Comparison of ENCODE assay signal across 19 cellular contexts in the genomic region with DNA sequence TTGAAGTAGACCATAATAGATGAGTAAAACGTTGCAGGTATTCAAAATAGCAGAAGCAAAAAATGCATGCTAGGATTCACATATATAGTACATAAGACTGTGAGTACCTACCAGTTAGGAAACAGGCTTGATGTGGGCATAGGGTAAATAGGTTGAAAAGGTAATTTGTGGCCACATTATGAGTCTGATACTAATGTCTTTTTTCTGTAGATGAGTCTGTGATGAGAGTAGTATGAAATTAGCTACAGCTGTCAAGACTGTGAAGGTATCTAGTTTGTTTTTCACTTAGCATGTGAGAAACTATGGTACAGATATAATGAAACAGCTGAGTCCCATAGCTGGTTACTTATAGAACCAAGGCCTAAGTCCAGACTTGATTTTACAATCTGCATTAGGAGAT. TPM values are rescaled to one million over a fixed set of nuclear protein-coding genes. Genes with fewer than 3 reads are reported as not detected.
A peak's percentile ranks its signal among the peaks of the same experiment; 100 is the strongest.
DNase-seq lines count a peak whose midpoint lies in the region; ATAC-seq, FAIRE-seq and TF ChIP-seq lines count a peak whose summit lies in the region.
"Had no signal": no experiment of that assay in that cellular context is flagged by ENCODE, and none has a peak within 500 bp of the region (broad histone marks: within the 10 kb centered on the region; RNA-seq: fewer than 3 reads in every experiment).

No MANE protein-coding gene starts in this region.

- H3K27me3 Mint-ChIP-seq in activated T-cell treated with anti-CD3 and anti-CD28 coated beads, Interleukin-2, amount 50 U/mL, for 24 hours = no peaks in the 10 kb centered on the region
- no peaks in the 10 kb centered on the region for H3K27me3 Mint-ChIP-seq in CD4-positive, CD25-positive, alpha-beta regulatory T cell
- H3K27me3 Mint-ChIP-seq in activated B cell treated with CpG ODN at 0.5 μM for 24 hours = no peaks in the 10 kb centered on the region
- H3K27me3 Mint-ChIP-seq: CD4-positive, alpha-beta memory T cell; IgD-negative memory B cell had no signal

- no peaks in the 10 kb centered on the region for H3K4me1 ChIP-seq in CD4-positive, CD25-positive, alpha-beta regulatory T cell (ENCODE audit: control insufficient read depth, insufficient read depth, low read length, poor library complexity, severe bottlenecking)
- H3K4me1 ChIP-seq: HAP-1 had no signal

- H3K4me3 Mint-ChIP-seq in activated T-cell treated with anti-CD3 and anti-CD28 coated beads, Interleukin-2, amount 50 U/mL, for 24 hours = no peak overlapping the region
- H3K4me3 Mint-ChIP-seq in CD4-positive, CD25-positive, alpha-beta regulatory T cell = no peak overlapping the region
- no peak overlapping the region for H3K4me3 Mint-ChIP-seq in activated B cell treated with CpG ODN at 0.5 μM for 24 hours
- H3K4me3 Mint-ChIP-seq: CD4-positive, alpha-beta memory T cell; IgD-negative memory B cell had no signal

- POLR2A ChIA-PET in activated B cell treated with CpG ODN at 0.5 μM for 24 hours (lab: Charles Lee) = interaction anchor here (1.8 kb wide), 1 partner anchor 12 kb away, joined by 8 read pairs; a partner anchor contains a TSS

- TF ChIP-seq CTCF in activated B cell treated with CpG ODN at 0.5 μM for 24 hours (IDR thresholded peaks at IDR 0.05) = no peak

- H3K36me3 ChIP-seq in CD4-positive, CD25-positive, alpha-beta regulatory T cell (ENCODE audit: control insufficient read depth, insufficient read depth, low read length) = peaks cover 91% of the 10 kb centered on the region
- peaks cover 83% of the 10 kb centered on the region for H3K36me3 ChIP-seq in MG63

- no peak for FAIRE-seq in urothelium cell line (lab: Jason Lieb, UNC)
- FAIRE-seq: RCC 7860 had no signal

- H3K9me3 Mint-ChIP-seq in activated T-cell treated with anti-CD3 and anti-CD28 coated beads, Interleukin-2, amount 50 U/mL, for 24 hours = no peaks in the 10 kb centered on the region
- H3K9me3 Mint-ChIP-seq in CD4-positive, CD25-positive, alpha-beta regulatory T cell = no peaks in the 10 kb centered on the region
- H3K9me3 Mint-ChIP-seq in activated B cell treated with CpG ODN at 0.5 μM for 24 hours = no peaks in the 10 kb centered on the region
- H3K9me3 Mint-ChIP-seq: CD4-positive, alpha-beta memory T cell; IgD-negative memory B cell had no signal

- ATAC-seq in CD4-positive, CD25-positive, alpha-beta regulatory T cell (ENCODE audit: low read depth in 2 of 2) = no peak
- peak; percentile 53 for ATAC-seq in GM18867 (IDR thresholded peaks at IDR 0.05; ENCODE audit: unreplicated experiment)
- no peak for ATAC-seq in activated B cell treated with CpG ODN at 0.5 μM for 24 hours (ENCODE audit: low read depth)
- ATAC-seq in HG03139 (IDR thresholded peaks at IDR 0.05; ENCODE audit: unreplicated experiment) = no peak

- CTCF ChIA-PET in activated B cell treated with CpG ODN at 0.5 μM for 24 hours (lab: Charles Lee) = no interaction called here

- H3K9me3 ChIP-seq in CD4-positive, CD25-positive, alpha-beta regulatory T cell (ENCODE audit: control insufficient read depth in 2 of 2, low read length in 2 of 2) = no peaks in the 10 kb centered on the region
- H3K9me3 ChIP-seq in MG63 = no peaks in the 10 kb centered on the region
- H3K9me3 ChIP-seq: HAP-1 had no signal

- intact Hi-C loops in activated B cell treated with CpG ODN at 0.5 μM for 24 hours (cut with micrococcal nuclease) = no loop called here

- peaks cover 97% of the 10 kb centered on the region for H3K36me3 Mint-ChIP-seq in activated T-cell treated with anti-CD3 and anti-CD28 coated beads, Interleukin-2, amount 50 U/mL, for 24 hours (ENCODE audit: low read depth)
- peaks cover 53% of the 10 kb centered on the region for H3K36me3 Mint-ChIP-seq in CD4-positive, CD25-positive, alpha-beta regulatory T cell
- H3K36me3 Mint-ChIP-seq in activated B cell treated with CpG ODN at 0.5 μM for 24 hours (ENCODE audit: low read depth) = peaks cover 91% of the 10 kb centered on the region

- DNase-seq in activated T-cell treated with anti-CD3 and anti-CD28 coated beads, Interleukin-2, amount 50 U/mL, for 24 hours = no peak
- no peak for DNase-seq in activated T-cell treated with anti-CD3 and anti-CD28 coated beads, Interleukin-2, amount 50 U/mL, for 1 hour
- DNase-seq in CD4-positive, CD25-positive, alpha-beta regulatory T cell = no peak
- DNase-seq in activated B cell treated with CpG ODN at 0.5 μM for 24 hours (no peak), MG63 (no peak), urothelium cell line (ENCODE audit: low spot score) (no peak)
- DNase-seq: AML-193; CD4-positive, alpha-beta memory T cell; NCI-H1417 treated with DMSO at 0.1 percent for 48 hours; NCI-H2029 treated with DMSO at 0.1 percent for 48 hours; NCI-H510A; NCI-H82; SHP77 had no signal

- peak overlapping the region; percentile 34 for H3K27ac Mint-ChIP-seq in activated T-cell treated with anti-CD3 and anti-CD28 coated beads, Interleukin-2, amount 50 U/mL, for 24 hours
- peak overlapping the region in 2 of 3 donors; percentile 4 to 73 for H3K27ac Mint-ChIP-seq in CD4-positive, CD25-positive, alpha-beta regulatory T cell
- peak overlapping the region; percentile 16 for H3K27ac Mint-ChIP-seq in activated B cell treated with CpG ODN at 0.5 μM for 24 hours

- H3K27ac ChIP-seq in CD4-positive, CD25-positive, alpha-beta regulatory T cell (ENCODE audit: insufficient read depth, low read length, poor library complexity, severe bottlenecking) = no peak overlapping the region

- no peaks in the 10 kb centered on the region for H3K27me3 ChIP-seq in CD4-positive, CD25-positive, alpha-beta regulatory T cell (ENCODE audit: control insufficient read depth, insufficient read depth, low read length)
- H3K27me3 ChIP-seq in MG63 = no peaks in the 10 kb centered on the region

- H3K4me3 ChIP-seq in CD4-positive, CD25-positive, alpha-beta regulatory T cell (ENCODE audit: low read depth, low read length) = no peak overlapping the region
- H3K4me3 ChIP-seq in MG63 = no peak overlapping the region
- H3K4me3 ChIP-seq: HAP-1 had no signal

- H3K4me1 Mint-ChIP-seq in activated T-cell treated with anti-CD3 and anti-CD28 coated beads, Interleukin-2, amount 50 U/mL, for 24 hours (ENCODE audit: low read depth) = peaks cover 25% of the 10 kb centered on the region
- peaks cover 11 to 21% (median 18%) of the 10 kb centered on the region in 4 donors for H3K4me1 Mint-ChIP-seq in CD4-positive, CD25-positive, alpha-beta regulatory T cell
- peaks cover 10% of the 10 kb centered on the region for H3K4me1 Mint-ChIP-seq in activated B cell treated with CpG ODN at 0.5 μM for 24 hours

RNA-seq across cellular contexts. Expression of a gene that starts 12.4 kb away (rescaled TPM):
- total RNA-seq in CD4-positive, CD25-positive, alpha-beta regulatory T cell = 2.4 TPM
- under 1 TPM in 1 of 4 donors, not detected in 3; 0.21 TPM for polyA plus RNA-seq in CD4-positive, CD25-positive, alpha-beta regulatory T cell
- total RNA-seq in activated B cell treated with CpG ODN at 0.5 μM for 24 hours = 4.6 and 4.7 TPM in 2 replicates
- total RNA-seq in MG63 (2014; rRNA removed; shearing (Covaris generic); ENCODE audit: low replicate concordance) = not detected in 2 replicates
- total RNA-seq: HT1080 had no signal

RNA-seq across cellular contexts. Expression of a gene that starts 12.6 kb away (rescaled TPM):
- 33.0 TPM for total RNA-seq in CD4-positive, CD25-positive, alpha-beta regulatory T cell
- 100 to 1,000 TPM; 207 to 318 (median 268) TPM for polyA plus RNA-seq in CD4-positive, CD25-positive, alpha-beta regulatory T cell
- total RNA-seq in activated B cell treated with CpG ODN at 0.5 μM for 24 hours = 57.0 and 63.5 TPM in 2 replicates
- 119 and 120 TPM in 2 replicates for total RNA-seq in MG63 (2014; rRNA removed; shearing (Covaris generic); ENCODE audit: low replicate concordance)

RNA-seq across cellular contexts. Expression of a gene that starts 14.7 kb away (rescaled TPM):
- 46.8 TPM for total RNA-seq in CD4-positive, CD25-positive, alpha-beta regulatory T cell
- 10 to 100 TPM; 59.2 to 90.0 (median 69.3) TPM for polyA plus RNA-seq in CD4-positive, CD25-positive, alpha-beta regulatory T cell
- total RNA-seq in activated B cell treated with CpG ODN at 0.5 μM for 24 hours = 42.8 and 46.3 TPM in 2 replicates
- 55.3 and 61.7 TPM in 2 replicates for total RNA-seq in MG63 (2014; rRNA removed; shearing (Covaris generic); ENCODE audit: low replicate concordance)
